ENCODE assay signal across 9 cellular contexts in the genomic region with DNA sequence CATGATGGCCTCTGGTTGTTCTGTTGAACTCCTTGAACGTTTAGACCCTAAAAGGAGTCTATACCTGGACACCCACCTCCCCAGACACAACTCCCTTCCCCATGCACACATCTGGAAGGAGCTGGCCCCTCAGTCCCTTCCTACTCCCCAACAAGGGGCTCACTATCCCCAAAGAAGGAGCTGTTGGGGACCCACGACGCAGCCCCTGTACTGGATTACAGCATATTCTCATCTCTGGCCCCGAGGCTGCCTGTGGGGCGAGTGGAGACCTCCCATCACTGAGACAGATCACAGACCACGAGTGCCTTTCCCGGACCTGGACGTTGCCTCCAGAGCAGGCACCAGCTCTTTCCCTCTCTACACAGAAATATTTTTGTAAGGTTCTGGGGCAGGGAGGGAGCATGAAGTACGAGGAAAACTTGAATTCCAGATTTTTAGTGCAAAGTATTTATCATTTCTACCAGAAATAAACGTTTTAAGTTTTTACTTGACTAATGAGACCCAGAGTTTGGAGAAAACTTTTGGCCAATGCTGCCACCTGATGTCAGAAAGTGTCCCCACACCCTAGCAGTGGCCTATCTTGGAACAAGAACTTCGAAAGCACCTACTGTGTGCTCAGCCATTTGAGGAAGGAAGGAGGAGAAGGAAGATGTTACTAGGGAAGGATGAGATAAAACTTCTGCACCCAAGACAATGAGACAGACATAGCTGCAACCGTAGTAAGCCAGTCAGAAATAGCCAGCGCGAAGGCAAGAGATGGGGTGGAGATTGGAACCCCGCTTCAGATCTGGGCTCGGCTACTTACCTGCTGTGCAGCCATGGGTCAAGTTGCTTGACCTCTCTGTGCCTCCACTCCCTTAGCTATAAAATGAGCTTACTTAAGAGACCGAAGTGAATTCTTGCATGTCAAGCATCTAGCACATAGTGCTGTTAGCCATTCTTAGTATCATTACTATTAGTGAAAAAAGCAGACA. TPM values are rescaled to one million over a fixed set of nuclear protein-coding genes. Genes with fewer than 3 reads are reported as not detected.
DNase-seq lines count a peak whose midpoint lies in the region; ATAC-seq, FAIRE-seq and TF ChIP-seq lines count a peak whose summit lies in the region.
"Had no signal": no experiment of that assay in that cellular context is flagged by ENCODE, and none has a peak within 500 bp of the region (broad histone marks: within the 10 kb centered on the region; RNA-seq: fewer than 3 reads in every experiment).

No MANE protein-coding gene starts in this region.

- no peak overlapping the region for H3K4me3 Mint-ChIP-seq in WTC11
- H3K4me3 Mint-ChIP-seq: activated naive CD4-positive, alpha-beta T cell treated with anti-CD3 and anti-CD28 coated beads, Interleukin-2, amount 50 U/mL, for 24 hours had no signal

- H3K36me3 Mint-ChIP-seq in WTC11, result no peaks in the 10 kb centered on the region
- H3K36me3 Mint-ChIP-seq: activated naive CD4-positive, alpha-beta T cell treated with anti-CD3 and anti-CD28 coated beads, Interleukin-2, amount 50 U/mL, for 24 hours had no signal

- FAIRE-seq in keratinocyte (lab: Jason Lieb, UNC), result no peak

- H3K9me3 Mint-ChIP-seq in WTC11, result no peaks in the 10 kb centered on the region
- H3K9me3 Mint-ChIP-seq: activated naive CD4-positive, alpha-beta T cell treated with anti-CD3 and anti-CD28 coated beads, Interleukin-2, amount 50 U/mL, for 24 hours had no signal

- TSS peak; percentile 37 for BruUV-seq in A673 (replicated peaks; lab: Mats Ljungman, UMichigan)

- peaks cover 2% of the 10 kb centered on the region; the same call in 1 of the 2 replicates for H3K27me3 Mint-ChIP-seq in WTC11 (ENCODE audit: low read depth)
- H3K27me3 Mint-ChIP-seq: activated naive CD4-positive, alpha-beta T cell treated with anti-CD3 and anti-CD28 coated beads, Interleukin-2, amount 50 U/mL, for 24 hours had no signal

- no peaks in the 10 kb centered on the region for H3K9me1 ChIP-seq in keratinocyte (ENCODE audit: control insufficient read depth, extremely low read depth, insufficient read depth, low read length)

- POLR2A ChIA-PET in A673 (lab: Charles Lee; ENCODE audit: low non-redundant PET) (no interaction called here), WTC11 (lab: Charles Lee) (no interaction called here)

- no peak overlapping the region for H2AFZ ChIP-seq in keratinocyte (ENCODE audit: control insufficient read depth, low read length)

- H3K4me1 ChIP-seq in A673 (ENCODE audit: insufficient read depth, low read length, poor library complexity, severe bottlenecking) (peaks cover 6% of the 10 kb centered on the region), keratinocyte (ENCODE audit: control insufficient read depth, extremely low read depth, insufficient read depth, low read length) (no peaks in the 10 kb centered on the region)

- no peak overlapping the region for H3K4me2 ChIP-seq in keratinocyte (ENCODE audit: control insufficient read depth, extremely low read depth, insufficient read depth, low read depth, low read length)

- intact Hi-C loops in A673 (cut with micrococcal nuclease; ENCODE audit: unreplicated experiment), result loop anchor here (1.0 kb wide), 1 partner anchor 57 kb away; no protein-coding TSS in a partner anchor

- H3K79me2 ChIP-seq in keratinocyte (ENCODE audit: control insufficient read depth, insufficient read depth, low read length), result no peaks in the 10 kb centered on the region

- H3K4me3 ChIP-seq in A673 (ENCODE audit: low read depth, low read length, poor library complexity, severe bottlenecking), result no peak overlapping the region
- H3K4me3 ChIP-seq in keratinocyte (ENCODE audit: control insufficient read depth in 2 of 3, extremely low read depth in 1 of 3, insufficient read depth in 2 of 3, low read depth in 1 of 3, low read length in 3 of 3), result no peak overlapping the region

- dilution Hi-C loops in keratinocyte (cut with MboI; ENCODE audit: extremely low pct_ligation_motif_present, low sequenced_read_pairs), result no loop called here

- ATAC-seq in WTC11 (peak; percentile 49), HG03521 (IDR thresholded peaks at IDR 0.05; ENCODE audit: unreplicated experiment) (no peak), HG02852 (IDR thresholded peaks at IDR 0.05; ENCODE audit: unreplicated experiment) (no peak), GM19467 (IDR thresholded peaks at IDR 0.05; ENCODE audit: unreplicated experiment) (no peak)

- H3K9me3 ChIP-seq in A673 (ENCODE audit: low read depth, low read length, poor library complexity, severe bottlenecking), result no peaks in the 10 kb centered on the region
- H3K9me3 ChIP-seq in keratinocyte (ENCODE audit: control insufficient read depth, low read depth, low read length), result peaks cover 2% of the 10 kb centered on the region

- no peak for DNase-seq in A673 (ENCODE audit: low spot score)
- peak; percentile 57 for DNase-seq in WTC11 (ENCODE audit: low spot score)
- no peak for DNase-seq in keratinocyte (ENCODE audit: low read depth, low spot score)
- DNase-seq in HuH-7 (ENCODE audit: low spot score), result no peak

- H4K20me1 ChIP-seq in keratinocyte (ENCODE audit: control insufficient read depth, extremely low read depth, insufficient read depth, low read length), result no peaks in the 10 kb centered on the region

- CTCF ChIA-PET in A673 (lab: Charles Lee) (interaction anchor here (0.7 kb wide), 1 partner anchor 80 kb away, joined by 3 read pairs; no protein-coding TSS in a partner anchor), WTC11 (lab: Charles Lee) (interaction anchor here (0.8 to 7.3 kb wide), 31 partner anchors 9 to 228 kb away, joined by 3 to 94 read pairs (median 7); partner anchors contain the start of gene POU2F3)

- TF ChIP-seq CTCF in A673 (conservative IDR thresholded peaks at IDR 0.05; ENCODE audit: low read depth, low read length) (peak; percentile 73), GM12874 (IDR thresholded peaks at IDR 0.05; ENCODE audit: insufficient read depth, low read depth, low read length) (peak; percentile 48; the same call in 1 of the 2 replicates), WTC11 (IDR thresholded peaks at IDR 0.05) (peak; percentile 41), keratinocyte (optimal IDR thresholded peaks at IDR 0.05 in 1 of 3, IDR thresholded peaks at IDR 0.05 in 1 of 3, conservative IDR thresholded peaks at IDR 0.05 in 1 of 3; ENCODE audit: extremely low read depth in 1 of 3, insufficient read depth in 2 of 3, low read length in 3 of 3) (peak; percentile 56 to 66 (median 64))

- H3K4me1 Mint-ChIP-seq in WTC11, result peaks cover 14% of the 10 kb centered on the region

- H3K36me3 ChIP-seq in A673 (ENCODE audit: insufficient read depth, low read length, poor library complexity, severe bottlenecking) (no peaks in the 10 kb centered on the region), keratinocyte (ENCODE audit: control insufficient read depth in 2 of 2, extremely low read depth in 1 of 2, insufficient read depth in 2 of 2, low read length in 2 of 2) (no peaks in the 10 kb centered on the region)

- H3K27ac ChIP-seq in A673 (ENCODE audit: low read depth, low read length, poor library complexity, severe bottlenecking) (no peak overlapping the region), keratinocyte (ENCODE audit: control insufficient read depth, insufficient read depth, low read length) (no peak overlapping the region)

- no peak overlapping the region for H3K9ac ChIP-seq in keratinocyte (ENCODE audit: control insufficient read depth, extremely low read depth, insufficient read depth, low read length)

- H3K27ac Mint-ChIP-seq in WTC11, result no peak overlapping the region
- H3K27ac Mint-ChIP-seq: activated naive CD4-positive, alpha-beta T cell treated with anti-CD3 and anti-CD28 coated beads, Interleukin-2, amount 50 U/mL, for 24 hours had no signal

- H3K27me3 ChIP-seq in A673 (replicated peaks; ENCODE audit: insufficient read depth, low read depth, low read length, poor library complexity), result no peaks in the 10 kb centered on the region
- H3K27me3 ChIP-seq in keratinocyte (ENCODE audit: control insufficient read depth, extremely low read depth, insufficient read depth, low read length), result peaks cover 11% of the 10 kb centered on the region

TF ChIP-seq in WTC11, 78 proteins besides CTCF, POLR2A, EP300 and RAD21 (continues in another document):
- TF ChIP-seq NFE2L1 (CRISPR knock-in tag; IDR thresholded peaks at IDR 0.05), result no peak
- no peak for TF ChIP-seq JUN (CRISPR knock-in tag; IDR thresholded peaks at IDR 0.05)

RNA-seq across cellular contexts. Expression of gene POU2F3, which starts 10.2 kb away (rescaled TPM):
- total RNA-seq in A673 (2021) (not detected in 2 replicates), WTC11 (2021) (0.37 to 0.78 TPM (median 0.61 TPM) in 3 replicates)
- polyA plus RNA-seq in keratinocyte, result 0.61 to 0.96 TPM (median 0.90 TPM) in 3 replicates
- 3.2 TPM for polyA plus RNA-seq in keratinocyte (2011; ENCODE audit: low read depth)
- 0.55 and 0.85 TPM in 2 replicates for polyA plus RNA-seq in keratinocyte (2011; cell fraction: cytosol; rRNA removed)
- 0.45 and 1.5 TPM in 2 replicates for polyA plus RNA-seq in keratinocyte (2011; cell fraction: nucleus; rRNA removed)
- 0.89 and 9.7 TPM in 2 replicates for polyA plus RNA-seq in keratinocyte (2012; ENCODE audit: low replicate concordance)
- polyA minus RNA-seq in keratinocyte, result 1.2 to 1.6 TPM (median 1.2 TPM) in 3 replicates
- polyA minus RNA-seq in keratinocyte (2011; cell fraction: cytosol; rRNA and poly(A)+ RNA removed), result not detected
- polyA minus RNA-seq in keratinocyte (2011; cell fraction: nucleus; rRNA and poly(A)+ RNA removed), result 0.62 and 0.63 TPM in 2 replicates

RNA-seq across cellular contexts. Expression of gene OAF, which starts 18.9 kb away (rescaled TPM):
- total RNA-seq in A673 (2021) (25.0 and 27.2 TPM in 2 replicates), WTC11 (2021) (3.2 to 5.6 TPM (median 4.2 TPM) in 3 replicates)
- polyA plus RNA-seq in keratinocyte, result 10.9 to 21.0 TPM (median 11.2 TPM) in 3 replicates
- polyA plus RNA-seq in keratinocyte (2011; ENCODE audit: low read depth), result 1.9 TPM
- polyA plus RNA-seq in keratinocyte (2011; cell fraction: cytosol; rRNA removed), result 8.5 and 15.4 TPM in 2 replicates
- 11.1 and 15.6 TPM in 2 replicates for polyA plus RNA-seq in keratinocyte (2011; cell fraction: nucleus; rRNA removed)
- polyA plus RNA-seq in keratinocyte (2012; ENCODE audit: low replicate concordance), result 7.5 and 10.9 TPM in 2 replicates
- polyA minus RNA-seq in keratinocyte, result 8.6 to 13.2 TPM (median 9.1 TPM) in 3 replicates
- polyA minus RNA-seq in keratinocyte (2011; cell fraction: cytosol; rRNA and poly(A)+ RNA removed), result 31.3 TPM
- polyA minus RNA-seq in keratinocyte (2011; cell fraction: nucleus; rRNA and poly(A)+ RNA removed), result 8.5 and 10.3 TPM in 2 replicates
